ENCODE assay signal across 12 cellular contexts in genomic region chr10:100350914-100351485, GRCh38. TPM values are rescaled to one million over a fixed set of nuclear protein-coding genes. Genes with fewer than 3 reads are reported as not detected.
A peak's percentile ranks its signal among the peaks of the same experiment; 100 is the strongest.
DNase-seq lines count a peak whose midpoint lies in the region; ATAC-seq and TF ChIP-seq lines count a peak whose summit lies in the region.
"Had no signal": no experiment of that assay in that cellular context is flagged by ENCODE, and none has a peak within 500 bp of the region (broad histone marks: within the 10 kb centered on the region; RNA-seq: fewer than 3 reads in every experiment).

No MANE protein-coding gene starts in this region.

- no peaks in the 10 kb centered on the region for H3K9me3 Mint-ChIP-seq in T-helper 1 cell treated with Interleukin-12 subunit alpha and Interleukin-12 subunit beta and Interleukin-4 antibody, amounts not matched to agents 30 μg/mL and 1 μg/mL, for 36 hours
- H3K9me3 Mint-ChIP-seq in WTC11 (no peaks in the 10 kb centered on the region), CD14-positive monocyte (peaks cover 0 to 7% (median 2%) of the 10 kb centered on the region in 7 donors)

- H3K36me3 ChIP-seq in smooth muscle cell (ENCODE audit: low read depth) (peaks cover 14% of the 10 kb centered on the region), mucosa of descending colon (ENCODE audit: low read depth) (no peaks in the 10 kb centered on the region)

- H3K9ac ChIP-seq in smooth muscle cell (ENCODE audit: low read depth) = no peak overlapping the region

- H3K4me1 Mint-ChIP-seq in T-helper 1 cell treated with Interleukin-12 subunit alpha and Interleukin-12 subunit beta and Interleukin-4 antibody, amounts not matched to agents 30 μg/mL and 1 μg/mL, for 36 hours (ENCODE audit: low read depth) = peaks cover 67% of the 10 kb centered on the region
- peaks cover 70% of the 10 kb centered on the region for H3K4me1 Mint-ChIP-seq in WTC11
- H3K4me1 Mint-ChIP-seq in CD14-positive monocyte = peaks cover 15% of the 10 kb centered on the region

- H3K9me3 ChIP-seq in smooth muscle cell (replicated peaks; ENCODE audit: low read depth) = no peaks in the 10 kb centered on the region
- H3K9me3 ChIP-seq in mucosa of descending colon = no peaks in the 10 kb centered on the region
- H3K9me3 ChIP-seq: esophagus squamous epithelium had no signal

- peak overlapping the region; percentile 96 for H3K4me2 ChIP-seq in smooth muscle cell

- intact Hi-C loops in mucosa of descending colon (cut with DNase I, micrococcal nuclease) = no loop called here
- intact Hi-C loops in CD14-positive monocyte (cut with micrococcal nuclease) = no loop called here

- TF ChIP-seq CTCF in WTC11 (IDR thresholded peaks at IDR 0.05) = no peak
- TF ChIP-seq CTCF in fibroblast of mammary gland (conservative IDR thresholded peaks at IDR 0.05; ENCODE audit: control insufficient read depth, insufficient read depth, low read depth, low read length) = no peak
- TF ChIP-seq CTCF in smooth muscle cell (IDR thresholded peaks at IDR 0.05; ENCODE audit: borderline replicate concordance, insufficient read depth, poor library complexity, severe bottlenecking) = no peak
- no peak for TF ChIP-seq CTCF in mucosa of descending colon (IDR thresholded peaks at IDR 0.05)
- no peak for TF ChIP-seq CTCF in CD14-positive monocyte (IDR thresholded peaks at IDR 0.05)

- no peak overlapping the region for H2AFZ ChIP-seq in smooth muscle cell (ENCODE audit: low read depth)

- no peak for DNase-seq in T-helper 1 cell
- no peak for DNase-seq in WTC11 (ENCODE audit: low spot score)
- no peak for DNase-seq in fibroblast of mammary gland (ENCODE audit: low read depth)
- DNase-seq in smooth muscle cell (lab: John Stamatoyannopoulos, UW; ENCODE audit: unreplicated experiment) = no peak
- DNase-seq in mucosa of descending colon = no peak
- no peak for DNase-seq in CD14-positive monocyte (ENCODE audit: low spot score)
- DNase-seq in RPMI8226 = no peak
- DNase-seq: esophagus squamous epithelium; KBM-7; stimulated activated CD4-positive, alpha-beta T cell treated with anti-CD3 and anti-CD28 coated beads, Interleukin-12 subunit alpha, Interleukin-12 subunit beta, amount 100 ng/mL, for 4 hours had no signal

- H3K36me3 Mint-ChIP-seq in T-helper 1 cell treated with Interleukin-12 subunit alpha and Interleukin-12 subunit beta and Interleukin-4 antibody, amounts not matched to agents 30 μg/mL and 1 μg/mL, for 36 hours (ENCODE audit: low read depth) = peaks cover 74% of the 10 kb centered on the region
- peaks cover 84% of the 10 kb centered on the region for H3K36me3 Mint-ChIP-seq in WTC11
- H3K36me3 Mint-ChIP-seq in CD14-positive monocyte = peaks cover 19 to 28% of the 10 kb centered on the region in 2 donors

- H3K4me3 ChIP-seq in fibroblast of mammary gland (ENCODE audit: control insufficient read depth, low read depth, low read length) = peak overlapping the region; percentile 95
- H3K4me3 ChIP-seq in smooth muscle cell = peak overlapping the region; percentile 84
- H3K4me3 ChIP-seq in mucosa of descending colon = no peak overlapping the region
- H3K4me3 ChIP-seq: esophagus squamous epithelium had no signal

- H3K27me3 ChIP-seq in smooth muscle cell (ENCODE audit: low read depth) = no peaks in the 10 kb centered on the region

- ATAC-seq in WTC11 (no peak), mucosa of descending colon (no peak)

- H3K27ac Mint-ChIP-seq in T-helper 1 cell treated with Interleukin-12 subunit alpha and Interleukin-12 subunit beta and Interleukin-4 antibody, amounts not matched to agents 30 μg/mL and 1 μg/mL, for 36 hours = peak overlapping the region; percentile 51
- H3K27ac Mint-ChIP-seq in WTC11 = peak overlapping the region; percentile 92
- peak overlapping the region in 1 of 7 donors; percentile 54 for H3K27ac Mint-ChIP-seq in CD14-positive monocyte

- POLR2A ChIA-PET in WTC11 (lab: Charles Lee) = interaction anchor here (1.7 kb wide), 1 partner anchor 22 kb away, joined by 5 read pairs; no protein-coding TSS in a partner anchor

- CTCF ChIA-PET in WTC11 (lab: Charles Lee) = interaction anchor here (0.9 kb wide), 1 partner anchor 8 kb away, joined by 3 read pairs; no protein-coding TSS in a partner anchor

- peaks cover 39% of the 10 kb centered on the region for H3F3A ChIP-seq in smooth muscle cell (ENCODE audit: low read depth)

- H3K79me2 ChIP-seq in smooth muscle cell (ENCODE audit: low read depth) = peaks cover 83% of the 10 kb centered on the region

- no peaks in the 10 kb centered on the region for H3K27me3 Mint-ChIP-seq in T-helper 1 cell treated with Interleukin-12 subunit alpha and Interleukin-12 subunit beta and Interleukin-4 antibody, amounts not matched to agents 30 μg/mL and 1 μg/mL, for 36 hours (ENCODE audit: low read depth)
- no peaks in the 10 kb centered on the region for H3K27me3 Mint-ChIP-seq in WTC11 (ENCODE audit: low read depth)
- H3K27me3 Mint-ChIP-seq in CD14-positive monocyte (ENCODE audit: low read depth in 3 of 3) = peaks cover 24 to 36% (median 28%) of the 10 kb centered on the region in 3 donors

- peaks cover 87% of the 10 kb centered on the region for H4K20me1 ChIP-seq in smooth muscle cell (ENCODE audit: low read depth)

- H3K27ac ChIP-seq in smooth muscle cell (ENCODE audit: low read depth) = no peak overlapping the region
- H3K27ac ChIP-seq: esophagus squamous epithelium had no signal

- peak overlapping the region; percentile 100 for H3K4me3 Mint-ChIP-seq in T-helper 1 cell treated with Interleukin-12 subunit alpha and Interleukin-12 subunit beta and Interleukin-4 antibody, amounts not matched to agents 30 μg/mL and 1 μg/mL, for 36 hours
- peak overlapping the region; percentile 96 for H3K4me3 Mint-ChIP-seq in WTC11
- H3K4me3 Mint-ChIP-seq in CD14-positive monocyte = no peak overlapping the region

- 87% methylated on average over 5 of the region's 5 CpGs for WGBS in smooth muscle cell (ENCODE audit: low lambda C conversion rate)

- H3K4me1 ChIP-seq in smooth muscle cell (ENCODE audit: low read depth) = peaks cover 35% of the 10 kb centered on the region
- peaks cover 14% of the 10 kb centered on the region for H3K4me1 ChIP-seq in mucosa of descending colon (ENCODE audit: low read depth)

TF ChIP-seq in WTC11, 78 proteins besides CTCF, POLR2A, EP300 and RAD21:
- no peak for TF ChIP-seq RELA (CRISPR knock-in tag; IDR thresholded peaks at IDR 0.05; ENCODE audit: borderline replicate concordance)

RNA-seq across cellular contexts. Expression of gene SCD, which starts 4.0 kb away (rescaled TPM):
- 490 to 556 TPM (median 501 TPM) in 3 replicates for total RNA-seq in WTC11 (2021)
- total RNA-seq in smooth muscle cell = 306 and 316 TPM in 2 replicates
- 157 and 183 TPM in 2 replicates for polyA plus RNA-seq in smooth muscle cell
- 100 to 1,000 TPM in 1 of 3 donors, 10 to 100 TPM in 2; 40.7 to 108 (median 83.5) TPM for total RNA-seq in mucosa of descending colon
- polyA plus RNA-seq in CD14-positive monocyte = 1 to 10 TPM; 1.0 to 3.4 TPM

RNA-seq across cellular contexts. Expression of gene PKD2L1, which starts 21.0 kb away (rescaled TPM):
- total RNA-seq in WTC11 (2021) = 0.09 TPM in 1 of 3 replicates, not detected in the others
- not detected in 2 replicates for total RNA-seq in smooth muscle cell
- polyA plus RNA-seq in smooth muscle cell = not detected in 2 replicates
- under 1 TPM in 2 of 3 donors, not detected in 1; 0.22 to 0.60 TPM for total RNA-seq in mucosa of descending colon
- 1 to 10 TPM in 1 of 2 donors, not detected in 1; 1.5 TPM for polyA plus RNA-seq in CD14-positive monocyte
- total RNA-seq: A172, esophagus squamous epithelium had no signal

Comparison
In these comparisons a context has a peak if more than half of its experiments do, and no peak if none do; other contexts are left out.
1. H3K4me3 Mint-ChIP-seq: peak in T-helper 1 cell treated with Interleukin-12 subunit alpha and Interleukin-12 subunit beta and Interleukin-4 antibody, amounts not matched to agents 30 μg/mL and 1 μg/mL, for 36 hours (single experiment) and WTC11 (single experiment); none in CD14-positive monocyte (0 of 2).